ENCODE assay signal across 35 cellular contexts in the genomic region with DNA sequence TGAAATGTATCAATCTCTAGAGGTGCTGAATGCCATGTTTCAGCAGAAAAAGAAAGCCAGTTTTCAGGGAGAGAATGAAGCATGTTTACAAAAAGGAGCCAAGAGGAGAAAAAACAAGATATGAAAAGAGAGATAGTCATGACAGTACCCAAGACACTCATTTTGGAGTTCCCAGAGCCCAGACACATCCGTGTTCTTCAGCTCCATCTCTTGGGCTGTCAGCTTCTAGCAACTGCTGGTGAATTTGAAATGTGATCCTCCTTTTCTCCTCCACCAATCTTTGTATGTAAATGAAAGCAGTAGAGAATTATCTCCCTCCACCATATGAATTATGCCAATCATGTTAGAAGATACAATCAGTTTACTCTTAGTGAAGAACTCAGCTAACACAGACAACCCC.
DNase-seq lines count a peak whose midpoint lies in the region; ATAC-seq, FAIRE-seq and TF ChIP-seq lines count a peak whose summit lies in the region.
"Had no signal": no experiment of that assay in that cellular context is flagged by ENCODE, and none has a peak within 500 bp of the region (broad histone marks: within the 10 kb centered on the region; RNA-seq: fewer than 3 reads in every experiment).

No MANE protein-coding gene starts in this region.

- no peak for TF ChIP-seq EP300 in SK-N-SH (IDR thresholded peaks at IDR 0.05; ENCODE audit: borderline replicate concordance in 1 of 2, low read depth in 1 of 2, low read length in 1 of 2)
- TF ChIP-seq EP300 in GM12878 (IDR thresholded peaks at IDR 0.05; ENCODE audit: borderline replicate concordance in 1 of 2, control insufficient read depth in 1 of 2, low read depth in 2 of 2, low read length in 2 of 2) = no peak

- H3K4me2 ChIP-seq in SK-N-SH (no peak overlapping the region), GM12878 (ENCODE audit: control insufficient read depth, insufficient read depth) (no peak overlapping the region)
- H3K4me2 ChIP-seq: hepatocyte, smooth muscle cell had no signal

- CTCF ChIA-PET in SK-N-SH (lab: Yijun Ruan, JAX) (interaction anchor here (0.7 to 1.4 kb wide), 3 partner anchors 16 to 912 kb away, joined by 3 to 5 read pairs (median 3); no protein-coding TSS in a partner anchor), GM12878 (lab: Yijun Ruan, JAX) (interaction anchor here (0.7 to 1.1 kb wide), 3 partner anchors 16 to 345 kb away, joined by 3 to 6 read pairs (median 5); no protein-coding TSS in a partner anchor)

- RAD21 ChIA-PET in GM12878 (lab: Charles Lee; ENCODE audit: unreplicated experiment) = interaction anchor here (0.9 kb wide), 1 partner anchor 113 kb away, joined by 3 read pairs; no protein-coding TSS in a partner anchor

- TF ChIP-seq CTCF in SK-N-SH (IDR thresholded peaks at IDR 0.05) = no peak
- TF ChIP-seq CTCF in GM12878 (IDR thresholded peaks at IDR 0.05 in 2 of 3, conservative IDR thresholded peaks at IDR 0.05 in 1 of 3; ENCODE audit: control insufficient read depth in 2 of 3, extremely low read depth in 1 of 3, insufficient read depth in 1 of 3, low read depth in 3 of 3, low read length in 3 of 3) = peak in 1 of 3 experiments; percentile 30; a peak in 2 of 6 replicates
- TF ChIP-seq CTCF in right lobe of liver (IDR thresholded peaks at IDR 0.05) = no peak

- H3K9ac ChIP-seq in SK-N-SH (no peak overlapping the region), GM12878 (ENCODE audit: control insufficient read depth, insufficient read depth, low read length) (no peak overlapping the region)
- H3K9ac ChIP-seq: parathyroid adenoma had no signal

- TF ChIP-seq POLR2A in GM12878 (IDR thresholded peaks at IDR 0.05; ENCODE audit: low read depth, low read length) (no peak), right lobe of liver (IDR thresholded peaks at IDR 0.05) (no peak)

- no peaks in the 10 kb centered on the region for H4K20me1 ChIP-seq in SK-N-SH (ENCODE audit: insufficient read depth)
- H4K20me1 ChIP-seq in GM12878 (ENCODE audit: control insufficient read depth, insufficient read depth) = no peaks in the 10 kb centered on the region

- no peak overlapping the region for H3K4me3 ChIP-seq in SK-N-SH (ENCODE audit: low read depth in 2 of 2, low read length in 1 of 2)
- no peak overlapping the region for H3K4me3 ChIP-seq in GM12878
- H3K4me3 ChIP-seq in right lobe of liver = no peak overlapping the region
- H3K4me3 ChIP-seq: coronary artery, gastroesophageal sphincter, hepatocyte, lung, SJSA1, smooth muscle cell, suprapubic skin, upper lobe of left lung had no signal

- ATAC-seq in SK-N-SH treated with all-trans-retinoic acid at 6 μM for 48 hours (no peak), GM12878 (no peak), HG02970 (IDR thresholded peaks at IDR 0.05; ENCODE audit: low FRiP score, unreplicated experiment) (no peak), right lobe of liver (no peak)
- ATAC-seq: gastroesophageal sphincter had no signal

- H3K4me1 ChIP-seq in SK-N-SH (ENCODE audit: control insufficient read depth in 1 of 2, insufficient read depth in 2 of 2, low read depth in 1 of 2, low read length in 1 of 2) = peaks cover 0 to 7% of the 10 kb centered on the region in 2 experiments; a peak in 1 of 4 replicates
- H3K4me1 ChIP-seq in GM12878 (ENCODE audit: control insufficient read depth, insufficient read depth, low read length) = peaks cover 18% of the 10 kb centered on the region
- H3K4me1 ChIP-seq in right lobe of liver = no peaks in the 10 kb centered on the region
- H3K4me1 ChIP-seq: gastroesophageal sphincter, SJSA1, suprapubic skin, upper lobe of left lung had no signal

- POLR2A ChIA-PET in SK-N-SH (lab: Yijun Ruan, JAX) (no interaction called here), GM12878 (lab: Charles Lee) (no interaction called here)

- in situ Hi-C loops in GM12878 (cut with MboI) = no loop called here

- SMC1A ChIA-PET in GM12878 (lab: Charles Lee; ENCODE audit: uncharacterized antibody, unreplicated experiment) = interaction anchor here (1.5 kb wide), 1 partner anchor 109 kb away, joined by 4 read pairs; no protein-coding TSS in a partner anchor

- no peak for FAIRE-seq in GM12878 (lab: Jason Lieb, UNC)
- FAIRE-seq: A204.1, D721Med, GM12892, H54 had no signal

- H3K79me2 ChIP-seq in SK-N-SH (ENCODE audit: insufficient read depth) (no peaks in the 10 kb centered on the region), GM12878 (ENCODE audit: control insufficient read depth, insufficient read depth, low read length) (no peaks in the 10 kb centered on the region)
- H3K79me2 ChIP-seq: hepatocyte, parathyroid adenoma had no signal

- intact Hi-C loops in GM12878 (cut with micrococcal nuclease; ENCODE audit: unreplicated experiment) = no loop called here
- intact Hi-C loops in right lobe of liver (cut with DNase I) = no loop called here

- no peak overlapping the region for H3K27ac ChIP-seq in SK-N-SH (ENCODE audit: low read depth in 2 of 2, low read length in 1 of 2)
- H3K27ac ChIP-seq in GM12878 (ENCODE audit: control insufficient read depth, insufficient read depth) = no peak overlapping the region
- no peak overlapping the region for H3K27ac ChIP-seq in right lobe of liver
- H3K27ac ChIP-seq: coronary artery, gastroesophageal sphincter, hepatocyte, parathyroid adenoma, RWPE1, SJSA1, suprapubic skin, upper lobe of left lung had no signal

- BruUV-seq in GM12878 (replicated peaks; lab: Mats Ljungman, UMichigan) = no TSS peak

- no peak for DNase-seq in SK-N-SH
- DNase-seq in NCI-H146 treated with DMSO at 0.1 percent for 48 hours (lab: John Stamatoyannopoulos, UW; ENCODE audit: unreplicated experiment) = peak; percentile 22
- no peak for DNase-seq in GM12878 (ENCODE audit: low read depth, low spot score)
- no peak for DNase-seq in AG20443 (ENCODE audit: low spot score)
- DNase-seq in right lobe of liver = no peak
- DNase-seq in KG1 (lab: John Stamatoyannopoulos, UW) = no peak
- DNase-seq: activated B cell treated with CpG ODN at 0.5 μM for 24 hours; activated gamma-delta T cell; activated naive CD8-positive, alpha-beta T cell treated with anti-CD3 and anti-CD28 coated beads for 36 hours; activated T-cell treated with anti-CD3 and anti-CD28 coated beads, Interleukin-2, amount 50 U/mL, for 24 hours; AML-193; CD4-positive, alpha-beta T cell; DND-41; effector CD8-positive, alpha-beta T cell; MV-4-11; NCI-H1694; NCI-H69; stimulated activated naive CD4-positive, alpha-beta T cell; T-helper 1 cell; upper lobe of left lung had no signal

- no peaks in the 10 kb centered on the region for H3K36me3 ChIP-seq in SK-N-SH (replicated peaks in 1 of 2; ENCODE audit: control insufficient read depth in 1 of 2, insufficient read depth in 2 of 2, low read length in 1 of 2)
- no peaks in the 10 kb centered on the region for H3K36me3 ChIP-seq in GM12878 (ENCODE audit: control insufficient read depth in 2 of 2, insufficient read depth in 2 of 2, low read length in 1 of 2)
- no peaks in the 10 kb centered on the region for H3K36me3 ChIP-seq in right lobe of liver
- H3K36me3 ChIP-seq: gastroesophageal sphincter, SJSA1, suprapubic skin, upper lobe of left lung had no signal

- no peaks in the 10 kb centered on the region for H3K9me3 ChIP-seq in SK-N-SH
- no peaks in the 10 kb centered on the region; the same call in 2 of the 3 replicates for H3K9me3 ChIP-seq in GM12878 (replicated peaks; ENCODE audit: control insufficient read depth, insufficient read depth, low read length)
- H3K9me3 ChIP-seq in right lobe of liver = no peaks in the 10 kb centered on the region
- H3K9me3 ChIP-seq: gastroesophageal sphincter, SJSA1, suprapubic skin, upper lobe of left lung had no signal

- H3K9me2 ChIP-seq in SK-N-SH = no peaks in the 10 kb centered on the region

- no peaks in the 10 kb centered on the region for H3K27me3 ChIP-seq in SK-N-SH (ENCODE audit: insufficient read depth)
- H3K27me3 ChIP-seq in GM12878 (replicated peaks in 1 of 2; ENCODE audit: control insufficient read depth in 2 of 2, insufficient read depth in 2 of 2, low read length in 1 of 2) = no peaks in the 10 kb centered on the region
- H3K27me3 ChIP-seq in right lobe of liver = no peaks in the 10 kb centered on the region
- H3K27me3 ChIP-seq: SJSA1, suprapubic skin, upper lobe of left lung had no signal

- 4% methylated on average over 1 of the region's 1 CpG for WGBS in SK-N-SH (ENCODE audit: low lambda C conversion rate)
- WGBS in GM12878 (ENCODE audit: insufficient coverage, insufficient replicate concordance, low lambda C conversion rate, missing lambda C conversion rate) = 0% methylated on average over 1 of the region's 1 CpG
- WGBS in right lobe of liver (ENCODE audit: insufficient coverage, low coverage, low lambda C conversion rate, missing lambda C conversion rate) = 0% methylated on average over 1 of the region's 1 CpG

- TF ChIP-seq RAD21 in SK-N-SH (IDR thresholded peaks at IDR 0.05; ENCODE audit: low read length) = 0 out of 2 replicates have a peak, but pooled peaks have one; percentile 9
- peak; percentile 50 for TF ChIP-seq RAD21 in GM12878 (IDR thresholded peaks at IDR 0.05; ENCODE audit: insufficient read depth, low read depth, low read length)

- H2AFZ ChIP-seq in SK-N-SH (ENCODE audit: low read depth) = no peak overlapping the region
- H2AFZ ChIP-seq in GM12878 (ENCODE audit: control insufficient read depth, low read depth, low read length) = no peak overlapping the region
- H2AFZ ChIP-seq: hepatocyte, parathyroid adenoma had no signal

- no peaks in the 10 kb centered on the region for H3F3A ChIP-seq in SK-N-SH (replicated peaks; ENCODE audit: insufficient read depth)

TF ChIP-seq in SK-N-SH, 30 proteins besides CTCF, POLR2A, EP300 and RAD21 (continues in another document):
- no peak for TF ChIP-seq CHD2 (IDR thresholded peaks at IDR 0.05; ENCODE audit: low read length, partially characterized antibody)
- no peak for TF ChIP-seq NFIC (IDR thresholded peaks at IDR 0.05; ENCODE audit: borderline replicate concordance)
- no peak for TF ChIP-seq FOXM1 (IDR thresholded peaks at IDR 0.05; ENCODE audit: low read depth)

TF ChIP-seq in SK-N-SH treated with all-trans-retinoic acid at 6 μM for 48 hours, 23 proteins besides CTCF, POLR2A, EP300 and RAD21 (continues in another document):
- TF ChIP-seq RARB (CRISPR knock-in tag; IDR thresholded peaks at IDR 0.05) = no peak
- TF ChIP-seq ARNTL (CRISPR knock-in tag; IDR thresholded peaks at IDR 0.05; ENCODE audit: borderline replicate concordance, low read depth) = no peak
- no peak for TF ChIP-seq ZNF8 (CRISPR knock-in tag; IDR thresholded peaks at IDR 0.05)
- no peak for TF ChIP-seq ZFP3 (CRISPR knock-in tag; IDR thresholded peaks at IDR 0.05)
- TF ChIP-seq ZNF565 (CRISPR knock-in tag; conservative IDR thresholded peaks at IDR 0.05; ENCODE audit: low read depth) = no peak
- TF ChIP-seq SNAI2 (CRISPR knock-in tag; IDR thresholded peaks at IDR 0.05) = no peak
- TF ChIP-seq ZNF70 (CRISPR knock-in tag; IDR thresholded peaks at IDR 0.05) = no peak

TF ChIP-seq in GM12878, 131 proteins besides CTCF, POLR2A, EP300 and RAD21 (continues in another document):
- TF ChIP-seq, protein P1, sequence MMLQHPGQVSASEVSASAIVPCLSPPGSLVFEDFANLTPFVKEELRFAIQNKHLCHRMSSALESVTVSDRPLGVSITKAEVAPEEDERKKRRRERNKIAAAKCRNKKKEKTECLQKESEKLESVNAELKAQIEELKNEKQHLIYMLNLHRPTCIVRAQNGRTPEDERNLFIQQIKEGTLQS (IDR thresholded peaks at IDR 0.05; ENCODE audit: borderline replicate concordance, extremely low read depth, low read depth, low read length) = no peak
